In the genomic region with DNA sequence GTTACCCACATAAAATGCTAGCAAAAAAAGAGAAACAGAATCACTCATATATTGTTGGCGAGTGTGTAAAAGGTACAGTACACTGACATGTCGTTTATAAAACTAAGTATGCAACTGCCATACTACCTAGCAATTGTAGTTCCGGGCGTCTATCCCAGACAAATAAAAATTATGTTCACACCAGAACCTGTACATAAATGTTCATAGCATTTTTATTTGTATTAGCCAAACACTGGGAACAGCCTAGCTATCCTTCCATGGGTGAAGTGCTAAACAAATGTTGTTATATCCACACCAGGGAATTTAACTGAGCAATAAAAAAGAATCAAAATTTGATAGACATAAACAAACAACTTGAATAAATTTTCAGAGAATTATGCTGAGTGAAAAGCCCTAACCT, we compare ENCODE assay signal across 22 cellular contexts. TPM values are rescaled to one million over a fixed set of nuclear protein-coding genes. Genes with fewer than 3 reads are reported as not detected.
"Had no signal": no experiment of that assay in that cellular context is flagged by ENCODE, and none has a peak within 500 bp of the region (broad histone marks: within the 10 kb centered on the region; RNA-seq: fewer than 3 reads in every experiment).

No MANE protein-coding gene starts in this region.

- ATAC-seq: activated CD4-positive, alpha-beta T cell treated with anti-CD3 and anti-CD28 coated beads for 36 hours; activated CD8-positive, alpha-beta memory T cell treated with anti-CD3 and anti-CD28 coated beads, Interleukin-2, amount 10 ng/mL, durations not matched to agents 7 days and 5 days; activated T-helper 17 cell treated with anti-CD3 and anti-CD28 coated beads, Interleukin-2, amount 50 U/mL, for 72 hours; left cardiac atrium; mucosa of descending colon; stimulated activated naive CD8-positive, alpha-beta T cell treated with anti-CD3 and anti-CD28 coated beads, Interleukin-15, Interleukin-2, amounts not matched to agents 100 U/mL and 50 U/mL, for 24 hours had no signal

- H3K27me3 ChIP-seq: cardiac muscle cell, esophagus squamous epithelium, neural progenitor cell, right atrium auricular region, transverse colon, vagina had no signal

- H3K4me3 ChIP-seq: cardiac muscle cell, esophagus squamous epithelium, mucosa of descending colon, neural progenitor cell, right atrium auricular region, transverse colon, vagina had no signal

- H3K4me1 ChIP-seq: esophagus squamous epithelium, neural progenitor cell, right atrium auricular region, transverse colon, vagina had no signal

- H3K36me3 ChIP-seq: cardiac muscle cell, esophagus squamous epithelium, neural progenitor cell, right atrium auricular region, transverse colon, vagina, WERI-Rb-1 had no signal

- H3K9me3 ChIP-seq: esophagus squamous epithelium, mucosa of descending colon, right atrium auricular region, transverse colon, vagina had no signal

- DNase-seq: activated CD4-positive, alpha-beta memory T cell treated with anti-CD3 and anti-CD28 coated beads, Interleukin-2, amount 10 ng/mL, durations not matched to agents 7 days and 5 days; activated CD4-positive, alpha-beta T cell treated with anti-CD3 and anti-CD28 coated beads for 36 hours; activated CD8-positive, alpha-beta memory T cell treated with anti-CD3 and anti-CD28 coated beads, Interleukin-2, amount 10 ng/mL, durations not matched to agents 7 days and 5 days; activated naive CD4-positive, alpha-beta T cell; activated naive CD8-positive, alpha-beta T cell treated with anti-CD3 and anti-CD28 coated beads, Interleukin-2, amount 10 ng/mL, durations not matched to agents 7 days and 5 days; amygdala; effector CD8-positive, alpha-beta T cell; esophagus squamous epithelium; left cardiac atrium; mesenchymal stem cell; mucosa of descending colon; naive B cell; stimulated activated CD4-positive, alpha-beta T cell treated with anti-CD3 and anti-CD28 coated beads, Interleukin-12 subunit alpha, Interleukin-12 subunit beta, amount 100 ng/mL, for 4 hours; stimulated activated CD4-positive, alpha-beta T cell treated with anti-CD3 and anti-CD28 coated beads, Interleukin-2, amount 100 ng/mL, for 24 hours; stimulated activated naive CD8-positive, alpha-beta T cell treated with anti-CD3 and anti-CD28 coated beads, Interleukin-15, Interleukin-2, amounts not matched to agents 100 U/mL and 50 U/mL, for 24 hours; transverse colon; WERI-Rb-1 had no signal

- H3K27ac ChIP-seq: cardiac muscle cell, esophagus squamous epithelium, neural progenitor cell, right atrium auricular region, transverse colon, vagina, WERI-Rb-1 had no signal

RNA-seq across cellular contexts. Expression of gene POSTN, which starts 28.9 kb away (rescaled TPM):
- total RNA-seq: activated CD4-positive, alpha-beta memory T cell treated with anti-CD3 and anti-CD28 coated beads, Interleukin-2, amount 10 ng/mL, durations not matched to agents 7 days and 5 days; activated CD4-positive, alpha-beta T cell treated with anti-CD3 and anti-CD28 coated beads for 36 hours; activated CD8-positive, alpha-beta memory T cell treated with anti-CD3 and anti-CD28 coated beads, Interleukin-2, amount 10 ng/mL, durations not matched to agents 7 days and 5 days; activated naive CD8-positive, alpha-beta T cell treated with anti-CD3 and anti-CD28 coated beads, Interleukin-2, amount 10 ng/mL, durations not matched to agents 7 days and 5 days; activated T-helper 17 cell treated with anti-CD3 and anti-CD28 coated beads, Interleukin-2, amount 50 U/mL, for 72 hours had no signal
